ENCODE assay signal across 26 cellular contexts in genomic region chr3:187222801-187223200, GRCh38. TPM values are rescaled to one million over a fixed set of nuclear protein-coding genes. Genes with fewer than 3 reads are reported as not detected.
"Had no signal": no experiment of that assay in that cellular context is flagged by ENCODE, and none has a peak within 500 bp of the region (broad histone marks: within the 10 kb centered on the region; RNA-seq: fewer than 3 reads in every experiment).

No MANE protein-coding gene starts in this region.

- H3K27ac ChIP-seq: HL-60, SJSA1 had no signal

- H3K36me3 ChIP-seq: MG63, SJSA1 had no signal

- H3K4me3 ChIP-seq: MG63, SJSA1 had no signal

- H3K9ac ChIP-seq: SK-N-SH had no signal

- H3K4me3 Mint-ChIP-seq: T-cell had no signal

- DNase-seq: KBM-7, MG63, NCI-H1092, NCI-H1105 treated with DMSO at 0.1 percent for 48 hours, NCI-H1417 treated with DMSO at 0.1 percent for 48 hours, NCI-H146, NCI-H1694 treated with DMSO at 0.1 percent for 48 hours, NCI-H1930, NCI-H2081, NCI-H2107, NCI-H2227 treated with DMSO at 0.1 percent for 48 hours, NCI-H524, NCI-H526 treated with DMSO at 0.1 percent for 48 hours, NCI-H774, Right ventricle myocardium superior, RPMI8226, SIG-M5, SK-N-SH, SW 1271, T-cell had no signal

- H3K27ac Mint-ChIP-seq: T-cell had no signal

- H3K9me3 ChIP-seq: MG63, SJSA1, SK-N-SH had no signal

- H3K4me2 ChIP-seq: SK-N-SH had no signal

- ATAC-seq: T-cell had no signal

- H3K9me3 Mint-ChIP-seq: T-cell had no signal

- H3K27me3 ChIP-seq: MG63, SJSA1 had no signal

- H3K4me1 Mint-ChIP-seq: T-cell had no signal

- H3K36me3 Mint-ChIP-seq: T-cell had no signal

- FAIRE-seq: HTR-8/SVneo, RCC 7860 had no signal

RNA-seq across cellular contexts. Expression of gene RTP1, which starts 25.5 kb away (rescaled TPM):
- total RNA-seq: LHCN-M2, NCI-H460, Right ventricle myocardium superior, SJSA1, T-cell had no signal
- polyA plus RNA-seq: SK-N-SH had no signal
